26 cellular contexts compared by ENCODE assay signal in genomic region chrX:74338852-74339251, GRCh38. TPM values are rescaled to one million over a fixed set of nuclear protein-coding genes. Genes with fewer than 3 reads are reported as not detected.
DNase-seq lines count a peak whose midpoint lies in the region; ATAC-seq, FAIRE-seq and TF ChIP-seq lines count a peak whose summit lies in the region.
"Had no signal": no experiment of that assay in that cellular context is flagged by ENCODE, and none has a peak within 500 bp of the region (broad histone marks: within the 10 kb centered on the region; RNA-seq: fewer than 3 reads in every experiment).

No MANE protein-coding gene starts in this region.

- no peak for TF ChIP-seq EP300 in A549 (IDR thresholded peaks at IDR 0.05)

- FAIRE-seq in A549 (lab: Jason Lieb, UNC) (peak; percentile 67), colon (lab: Jason Lieb, UNC) (peak; percentile 14)
- FAIRE-seq: GM12878, GM12892, GM18507 had no signal

- ATAC-seq in A549 (no peak), HG02840 (IDR thresholded peaks at IDR 0.05; ENCODE audit: low FRiP score, unreplicated experiment) (no peak)
- ATAC-seq: GM12878 had no signal

- no peak overlapping the region for H3K9ac ChIP-seq in adipocyte (ENCODE audit: low read length)
- H3K9ac ChIP-seq: BLaER1 had no signal

- H3K27me3 ChIP-seq in adipocyte (replicated peaks; ENCODE audit: control insufficient read depth, insufficient read depth, low read length), result peaks cover 3% of the 10 kb centered on the region
- H3K27me3 ChIP-seq: BE2C had no signal

- no peak overlapping the region for H3K27ac ChIP-seq in A549
- H3K27ac ChIP-seq: 22Rv1, BLaER1 had no signal

- no peak for TF ChIP-seq CTCF in A549 (IDR thresholded peaks at IDR 0.05)

- TF ChIP-seq POLR2A in A549 (IDR thresholded peaks at IDR 0.05; ENCODE audit: low read length), result no peak

- H3K9me3 ChIP-seq in A549 (peaks cover 7% of the 10 kb centered on the region; the same call in 2 of the 3 replicates), adipocyte (ENCODE audit: control insufficient read depth, low read length) (peaks cover 43% of the 10 kb centered on the region)
- H3K9me3 ChIP-seq: BE2C had no signal

- POLR2A ChIA-PET in A549 (lab: Yijun Ruan, JAX), result no interaction called here

- H3K4me2 ChIP-seq in A549, result no peak overlapping the region
- H3K4me2 ChIP-seq: BLaER1 had no signal

- no peaks in the 10 kb centered on the region for H3K36me3 ChIP-seq in adipocyte (ENCODE audit: control insufficient read depth, insufficient read depth, low read length, severe bottlenecking)
- H3K36me3 ChIP-seq: BE2C, BLaER1 had no signal

- DNase-seq in A549 (ENCODE audit: low read depth in 1 of 2, low spot score in 1 of 2) (no peak), adipocyte (ENCODE audit: low read depth) (no peak)
- no peak for DNase-seq in activated effector memory CD4-positive, alpha-beta T cell treated with Interleukin-2 at 50 U/mL for 16 hours
- DNase-seq: ACHN; BE2C; C1 segment of cervical spinal cord; CD4-positive, alpha-beta memory T cell; CD4-positive, CD25-positive, alpha-beta regulatory T cell; CD8-positive, alpha-beta memory T cell; COR-L47; DMS 273 treated with DMSO at 0.1 percent for 48 hours; DMS153; DMS53; DMS79; DND-41; EL; GDM1 had no signal

- TF ChIP-seq RAD21 in A549 (conservative IDR thresholded peaks at IDR 0.05 in 1 of 2, IDR thresholded peaks at IDR 0.05 in 1 of 2), result no peak

- H3K4me3 ChIP-seq in A549 (no peak overlapping the region), adipocyte (ENCODE audit: low read length) (peak overlapping the region; percentile 8)
- H3K4me3 ChIP-seq: BLaER1, GM12878 had no signal

- H3K4me1 ChIP-seq in A549 (peaks cover 12% of the 10 kb centered on the region), adipocyte (ENCODE audit: control insufficient read depth, insufficient read depth, low read length) (peaks cover 10% of the 10 kb centered on the region)
- H3K4me1 ChIP-seq: BE2C had no signal

- CTCF ChIA-PET in A549 (lab: Yijun Ruan, JAX), result interaction anchor here (1.1 kb wide), 1 partner anchor 81 kb away, joined by 3 read pairs; no protein-coding TSS in a partner anchor

TF ChIP-seq in A549, 52 proteins besides CTCF, POLR2A, EP300 and RAD21:
- TF ChIP-seq CBX8 (IDR thresholded peaks at IDR 0.05), result no peak
- no peak for TF ChIP-seq CHD2 (IDR thresholded peaks at IDR 0.05; ENCODE audit: low read length, partially characterized antibody)
- TF ChIP-seq RCOR1 (IDR thresholded peaks at IDR 0.05; ENCODE audit: low read depth, low read length), result no peak
- no peak for TF ChIP-seq EHF (CRISPR knock-in tag; IDR thresholded peaks at IDR 0.05)
- TF ChIP-seq NR3C1 (IDR thresholded peaks at IDR 0.05), result no peak
- TF ChIP-seq ZNF302 (CRISPR knock-in tag; IDR thresholded peaks at IDR 0.05), result no peak
- TF ChIP-seq HOXB5 (CRISPR knock-in tag; IDR thresholded peaks at IDR 0.05), result no peak
- no peak for TF ChIP-seq TP53 (CRISPR knock-in tag; IDR thresholded peaks at IDR 0.05)
- no peak for TF ChIP-seq RARB (CRISPR knock-in tag; IDR thresholded peaks at IDR 0.05)
- no peak for TF ChIP-seq JUN (IDR thresholded peaks at IDR 0.05)
- no peak for TF ChIP-seq RFX5 (IDR thresholded peaks at IDR 0.05)
- TF ChIP-seq NFE2L2 (conservative IDR thresholded peaks at IDR 0.05; ENCODE audit: low read length), result no peak
- TF ChIP-seq HES2 (IDR thresholded peaks at IDR 0.05), result no peak

RNA-seq across cellular contexts. Expression of gene ZCCHC13, which starts 34.9 kb away (rescaled TPM):
- polyA plus RNA-seq in A549 (2011; rRNA removed) (not detected in 2 replicates), A549 (2017; fragmentation: RNase III; extraction: RNeasy Plus Mini Kit Qiagen cat#74134 plus additional on column Dnase treatment) (not detected in 3 replicates)
- not detected in 2 replicates for polyA plus RNA-seq in A549 (2012; cell fraction: cytosol; rRNA removed)
- not detected in 2 replicates for polyA plus RNA-seq in A549 (2012; cell fraction: nucleus; rRNA removed)
- not detected in 2 replicates for polyA minus RNA-seq in A549 (2011; rRNA and poly(A)+ RNA removed)
- polyA plus RNA-seq: AG04450; CD14-positive monocyte; CD4-positive, alpha-beta memory T cell; CD4-positive, CD25-positive, alpha-beta regulatory T cell; CD8-positive, alpha-beta memory T cell; GM12878 had no signal
